8 cellular contexts compared by ENCODE assay signal in the genomic region with DNA sequence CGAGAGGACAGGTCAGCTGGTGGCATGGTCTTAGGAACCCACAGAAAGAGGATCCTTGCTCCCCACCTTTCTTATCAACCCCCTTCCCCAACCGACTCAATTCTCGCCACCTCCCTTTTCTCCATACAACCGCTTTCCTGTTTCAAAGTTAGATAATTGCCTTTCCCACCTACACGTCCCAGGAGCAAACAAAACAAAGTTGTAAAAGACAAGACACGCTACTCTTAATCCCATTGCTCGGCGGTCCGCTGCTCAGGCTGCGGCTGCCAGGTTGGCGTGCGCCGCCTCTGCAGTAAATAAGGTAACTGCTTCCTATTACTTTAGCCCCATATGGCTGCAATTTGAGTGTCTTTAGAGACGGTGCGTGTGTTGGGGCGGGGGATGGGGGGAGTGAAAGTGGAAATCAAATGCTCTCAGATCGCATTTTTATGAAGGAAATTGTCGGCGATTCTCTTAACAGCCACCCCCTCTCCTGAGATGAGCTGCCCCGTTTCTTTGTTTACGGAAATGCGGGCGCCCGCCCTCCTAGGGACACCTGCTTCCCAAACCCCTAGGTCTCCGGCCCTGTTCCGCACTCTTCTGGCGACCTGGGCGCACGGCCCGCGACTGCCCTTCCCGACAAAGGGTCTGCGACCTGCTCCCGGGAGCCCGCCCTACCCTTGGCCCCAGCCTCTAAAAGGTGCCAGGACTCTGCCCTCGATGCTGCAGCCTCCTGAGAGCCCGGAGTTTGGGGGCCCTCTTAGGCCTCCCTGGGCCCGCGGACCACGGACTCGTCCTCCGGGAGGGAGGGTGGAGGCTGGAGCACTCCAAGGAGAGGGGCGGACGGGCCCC. TPM values are rescaled to one million over a fixed set of nuclear protein-coding genes. Genes with fewer than 3 reads are reported as not detected.
DNase-seq lines count a peak whose midpoint lies in the region; ATAC-seq and TF ChIP-seq lines count a peak whose summit lies in the region.

No MANE protein-coding gene starts in this region.

- peaks cover 56% of the 10 kb centered on the region for H3K27me3 Mint-ChIP-seq in activated CD8-positive, alpha-beta T cell treated with anti-CD3 and anti-CD28 coated beads, Interleukin-2, amount 10 ng/mL, durations not matched to agents 7 days and 5 days (ENCODE audit: low read depth)

- no peaks in the 10 kb centered on the region for H3K9me3 Mint-ChIP-seq in activated CD8-positive, alpha-beta T cell treated with anti-CD3 and anti-CD28 coated beads, Interleukin-2, amount 10 ng/mL, durations not matched to agents 7 days and 5 days (ENCODE audit: insufficient read depth)

- H3K4me3 Mint-ChIP-seq in activated CD8-positive, alpha-beta T cell treated with anti-CD3 and anti-CD28 coated beads, Interleukin-2, amount 10 ng/mL, durations not matched to agents 7 days and 5 days, result peak overlapping the region; percentile 32

- no peaks in the 10 kb centered on the region for H3K9me3 ChIP-seq in right atrium auricular region

- peaks cover 63 to 78% of the 10 kb centered on the region in 2 donors for H3K27me3 ChIP-seq in right atrium auricular region

- H3K27ac Mint-ChIP-seq in activated CD8-positive, alpha-beta T cell treated with anti-CD3 and anti-CD28 coated beads, Interleukin-2, amount 10 ng/mL, durations not matched to agents 7 days and 5 days, result no peak overlapping the region

- CTCF ChIA-PET in activated CD8-positive, alpha-beta T cell treated with anti-CD3 and anti-CD28 coated beads, Interleukin-2, amount 10 ng/mL, durations not matched to agents 7 days and 5 days (lab: Charles Lee), result interaction anchor here (1.1 to 1.9 kb wide), 7 partner anchors 8 to 54 kb away, joined by 3 to 8 read pairs (median 3); a partner anchor contains a TSS

- no peak for TF ChIP-seq CTCF in NB4 (IDR thresholded peaks at IDR 0.05; ENCODE audit: low read depth, low read length)
- no peak for TF ChIP-seq CTCF in omental fat pad (IDR thresholded peaks at IDR 0.05)
- no peak for TF ChIP-seq CTCF in right atrium auricular region (IDR thresholded peaks at IDR 0.05)

- DNase-seq in NCI-H2196 (lab: John Stamatoyannopoulos, UW; ENCODE audit: unreplicated experiment) (peak; percentile 38), NCI-H2196 treated with DMSO at 0.1 percent for 48 hours (lab: John Stamatoyannopoulos, UW; ENCODE audit: unreplicated experiment) (no peak), NB4 (ENCODE audit: low read depth) (peak; percentile 77), islet precursor cell (peak; percentile 77), omental fat pad (ENCODE audit: low spot score) (no peak), right atrium auricular region (ENCODE audit: low spot score) (no peak)
- peak; percentile 63 for DNase-seq in activated CD8-positive, alpha-beta T cell treated with anti-CD3 and anti-CD28 coated beads, Interleukin-2, amount 10 ng/mL, durations not matched to agents 7 days and 5 days

- H3K4me3 ChIP-seq in NB4 (ENCODE audit: low read depth, low read length) (peak overlapping the region; percentile 51), right atrium auricular region (peak overlapping the region in 1 of 2 donors; percentile 5)

- no peak for ATAC-seq in activated CD8-positive, alpha-beta T cell treated with anti-CD3 and anti-CD28 coated beads, Interleukin-2, amount 10 ng/mL, durations not matched to agents 7 days and 5 days
- ATAC-seq in omental fat pad (ENCODE audit: low FRiP score) (no peak), HG02852 (IDR thresholded peaks at IDR 0.05; ENCODE audit: unreplicated experiment) (no peak)

- no peak overlapping the region for H3K27ac ChIP-seq in right atrium auricular region

- peak; percentile 10 for TF ChIP-seq POLR2A in NB4 (IDR thresholded peaks at IDR 0.05; ENCODE audit: extremely low read depth, insufficient read length)

- POLR2A ChIA-PET in activated CD8-positive, alpha-beta T cell treated with anti-CD3 and anti-CD28 coated beads, Interleukin-2, amount 10 ng/mL, durations not matched to agents 7 days and 5 days (lab: Charles Lee), result interaction anchor here (1.6 kb wide), 1 partner anchor 18 kb away, joined by 3 read pairs; no protein-coding TSS in a partner anchor

- peaks cover 60% of the 10 kb centered on the region for H3K4me1 Mint-ChIP-seq in activated CD8-positive, alpha-beta T cell treated with anti-CD3 and anti-CD28 coated beads, Interleukin-2, amount 10 ng/mL, durations not matched to agents 7 days and 5 days (ENCODE audit: low read depth)

- H3K36me3 ChIP-seq in right atrium auricular region, result no peaks in the 10 kb centered on the region

- H3K36me3 Mint-ChIP-seq in activated CD8-positive, alpha-beta T cell treated with anti-CD3 and anti-CD28 coated beads, Interleukin-2, amount 10 ng/mL, durations not matched to agents 7 days and 5 days (ENCODE audit: low read depth), result peaks cover 11% of the 10 kb centered on the region

- peaks cover 0 to 71% of the 10 kb centered on the region in 2 donors for H3K4me1 ChIP-seq in right atrium auricular region

RNA-seq across cellular contexts. Expression of a gene that starts 3.7 kb away (rescaled TPM):
- 1 to 10 TPM; 8.6 to 9.4 TPM for total RNA-seq in activated CD8-positive, alpha-beta T cell treated with anti-CD3 and anti-CD28 coated beads, Interleukin-2, amount 10 ng/mL, durations not matched to agents 7 days and 5 days
- 1 to 10 TPM in 2 of 4 donors, under 1 TPM in 2; 0.88 to 2.2 (median 1.2) TPM for total RNA-seq in omental fat pad
- total RNA-seq in right atrium auricular region, result 1 to 10 TPM; 2.7 to 3.0 TPM

RNA-seq across cellular contexts. Expression of a gene that starts 22.6 kb away (rescaled TPM):
- 10 to 100 TPM; 16.2 to 16.5 TPM for total RNA-seq in activated CD8-positive, alpha-beta T cell treated with anti-CD3 and anti-CD28 coated beads, Interleukin-2, amount 10 ng/mL, durations not matched to agents 7 days and 5 days
- total RNA-seq in omental fat pad (1 to 10 TPM in 2 of 4 donors, under 1 TPM in 2; 0.28 to 5.2 (median 1.5) TPM), right atrium auricular region (1 to 10 TPM; 1.0 to 1.7 TPM)

RNA-seq across cellular contexts. Expression of a gene that starts 38.7 kb away (rescaled TPM):
- 10 to 100 TPM; 50.3 to 57.2 TPM for total RNA-seq in activated CD8-positive, alpha-beta T cell treated with anti-CD3 and anti-CD28 coated beads, Interleukin-2, amount 10 ng/mL, durations not matched to agents 7 days and 5 days
- total RNA-seq in omental fat pad (10 to 100 TPM in 2 of 4 donors, 1 to 10 TPM in 2; 5.5 to 16.6 (median 10.6) TPM), right atrium auricular region (10 to 100 TPM; 22.8 to 24.3 TPM)

Comparison
In these comparisons a context has a peak if more than half of its experiments do, and no peak if none do; other contexts are left out.
1. DNase-seq: peak in NCI-H2196 (single experiment), NB4 (single experiment), activated CD8-positive, alpha-beta T cell treated with anti-CD3 and anti-CD28 coated beads, Interleukin-2, amount 10 ng/mL, durations not matched to agents 7 days and 5 days (single experiment) and islet precursor cell (single experiment); none in NCI-H2196 treated with DMSO at 0.1 percent for 48 hours (single experiment), omental fat pad (single experiment) and right atrium auricular region (single experiment).